ENCODE assay signal across 9 cellular contexts in genomic region chr1:228109073-228109961, GRCh38. TPM values are rescaled to one million over a fixed set of nuclear protein-coding genes. Genes with fewer than 3 reads are reported as not detected.
DNase-seq lines count a peak whose midpoint lies in the region; ATAC-seq, FAIRE-seq and TF ChIP-seq lines count a peak whose summit lies in the region.
"Had no signal": no experiment of that assay in that cellular context is flagged by ENCODE, and none has a peak within 500 bp of the region (broad histone marks: within the 10 kb centered on the region; RNA-seq: fewer than 3 reads in every experiment).

MRPL55 (minus strand) TSS chr1:228109299; CDS start chr1:228108260, 1,039 bp downstream.

- H3K9ac ChIP-seq in kidney (ENCODE audit: low read length in 2 of 2): peak within 1 kb of the TSS; percentile 98 to 99

- TF ChIP-seq POLR2A in GM19099 (IDR thresholded peaks at IDR 0.05; ENCODE audit: extremely low read depth, insufficient read length, low read depth): peak; percentile 92

- H3K27ac ChIP-seq in kidney (ENCODE audit: low read depth in 2 of 2, low read length in 2 of 2): peak within 1 kb of the TSS; percentile 84 to 97

- TF ChIP-seq CTCF in kidney (IDR thresholded peaks at IDR 0.05; ENCODE audit: borderline replicate concordance, extremely low read depth, insufficient read depth): no peak

- peak; percentile 41 for FAIRE-seq in kidney (lab: Jason Lieb, UNC)
- FAIRE-seq: islet of Langerhans had no signal

- peaks cover 6 to 11% of the 10 kb centered on the region in 2 donors for H3K36me3 ChIP-seq in kidney (ENCODE audit: control insufficient read depth in 1 of 2, insufficient read depth in 2 of 2, low read length in 2 of 2)

- peak; percentile 91 for ATAC-seq in HG03432 (IDR thresholded peaks at IDR 0.05; ENCODE audit: unreplicated experiment)

- peaks cover 0 to 17% of the 10 kb centered on the region in 2 donors for H3K4me1 ChIP-seq in kidney (ENCODE audit: control insufficient read depth in 1 of 2, insufficient read depth in 1 of 2, low read depth in 1 of 2, low read length in 2 of 2)

- H3K9me3 ChIP-seq in kidney (ENCODE audit: control insufficient read depth in 1 of 2, low read length in 2 of 2): no peaks in the 10 kb centered on the region

- intact Hi-C loops in kidney (cut with DNase I): no loop called here

- DNase-seq in AG20443 (ENCODE audit: low spot score): peak; percentile 97
- DNase-seq in NCI-H460 (ENCODE audit: extremely low read depth, low read depth): peak; percentile 98
- DNase-seq in activated CD4-positive, CD25-positive, alpha-beta regulatory T cell treated with anti-CD3 and anti-CD28 coated beads, Interleukin-2, amount 50 U/mL, for 72 hours: peak; percentile 100
- DNase-seq in cerebellar nuclear complex (lab: John Stamatoyannopoulos, UW): peak; percentile 96
- DNase-seq in kidney: peak; percentile 99
- peak; percentile 97 for DNase-seq in stimulated activated CD4-positive, alpha-beta T cell treated with anti-CD3 and anti-CD28 coated beads, Interleukin-15, amount 100 ng/mL, for 24 hours

- peak within 1 kb of the TSS; percentile 94 to 96 for H3K4me3 ChIP-seq in kidney (ENCODE audit: low read length in 2 of 2)

RNA-seq across cellular contexts. Expression of gene MRPL55, which starts in this region (rescaled TPM):
- 71.2 and 91.6 TPM in 2 replicates for total RNA-seq in NCI-H460 (2014; rRNA removed; shearing (Covaris generic))
- polyA plus RNA-seq in NCI-H460 (2014; cell fraction: nucleus; rRNA removed): 133 and 135 TPM in 2 replicates
- 37.8 TPM for total RNA-seq in kidney
- 141 TPM for polyA plus RNA-seq in kidney (ENCODE audit: insufficient read depth, low read depth, low replicate concordance)

Comparison
In these comparisons a context has a peak if more than half of its experiments do, and no peak if none do; other contexts are left out.
1. Peak in every context shown above with its lines: DNase-seq, ATAC-seq, H3K4me3 ChIP-seq and H3K27ac ChIP-seq.